ENCODE assay signal across 8 cellular contexts in the genomic region with DNA sequence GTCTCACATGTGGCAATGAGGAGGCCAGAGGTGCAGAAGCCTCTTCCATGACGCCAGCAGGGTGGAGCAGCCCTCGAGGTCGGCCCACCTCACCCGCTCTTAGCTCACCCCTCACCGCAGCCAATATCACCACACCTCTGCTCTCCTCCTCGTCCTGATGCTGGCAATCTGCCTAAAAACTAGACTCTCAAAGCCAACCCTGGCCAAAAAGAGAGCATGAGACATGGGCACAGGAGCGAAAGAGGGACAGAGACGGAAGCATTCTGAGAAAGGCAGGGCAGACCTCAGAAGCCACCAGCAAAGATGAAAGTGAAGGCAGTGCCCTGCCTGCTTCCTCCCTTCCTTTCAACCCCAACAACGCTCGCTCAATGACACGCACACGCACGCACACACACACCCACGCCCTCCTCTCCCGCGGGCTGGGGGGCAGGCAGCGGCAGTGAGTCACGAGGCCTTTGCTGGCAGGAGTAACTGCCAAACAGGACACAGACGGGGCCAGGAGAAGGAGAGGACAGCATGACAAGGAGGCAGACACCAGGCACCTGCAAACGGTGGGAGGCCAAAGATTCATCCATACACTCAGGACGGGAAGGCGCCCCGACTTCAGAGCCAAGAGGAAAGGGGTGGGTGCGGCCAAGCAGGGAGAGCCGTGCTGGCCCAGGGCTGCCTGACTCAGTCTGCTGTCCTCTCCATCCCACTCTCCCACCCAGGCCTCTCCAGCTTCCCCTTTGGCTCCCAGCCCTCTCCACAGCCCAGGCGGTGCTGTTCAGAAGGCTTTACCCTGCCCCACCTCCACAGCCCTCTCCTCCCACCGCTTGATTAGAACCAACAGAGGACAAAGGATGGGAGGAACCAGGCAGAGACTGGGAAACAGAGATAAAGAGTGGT. TPM values are rescaled to one million over a fixed set of nuclear protein-coding genes. Genes with fewer than 3 reads are reported as not detected.
DNase-seq lines count a peak whose midpoint lies in the region; ATAC-seq, FAIRE-seq and TF ChIP-seq lines count a peak whose summit lies in the region.

No MANE protein-coding gene starts in this region.

- peaks cover 37 to 65% (median 50%) of the 10 kb centered on the region in 3 donors for H3K4me1 ChIP-seq in skeletal muscle tissue (ENCODE audit: control insufficient read depth in 3 of 3, insufficient read depth in 3 of 3, low read length in 3 of 3)

- H3K27me3 ChIP-seq in skeletal muscle tissue (ENCODE audit: control insufficient read depth in 3 of 3, insufficient read depth in 3 of 3, low read length in 3 of 3), result peaks cover 0 to 21% (median 15%) of the 10 kb centered on the region in 3 donors

- no peak for TF ChIP-seq CTCF in D721Med (IDR thresholded peaks at IDR 0.05; ENCODE audit: insufficient read depth, missing control alignments)

- ATAC-seq in HG02763 (IDR thresholded peaks at IDR 0.05; ENCODE audit: unreplicated experiment) (no peak), GM18909 (IDR thresholded peaks at IDR 0.05; ENCODE audit: poor library complexity, unreplicated experiment) (no peak)

- H3K27ac ChIP-seq in skeletal muscle tissue (ENCODE audit: low read depth, low read length), result no peak overlapping the region

- FAIRE-seq in D721Med (lab: Jason Lieb, UNC), result no peak

- DNase-seq in Daoy (ENCODE audit: low read depth), result peak; percentile 86
- peak; percentile 64 to 72 for DNase-seq in activated CD4-positive, alpha-beta T cell treated with anti-CD3 and anti-CD28 coated beads for 24 hours (ENCODE audit: low read depth in 2 of 2)
- peak; percentile 97 for DNase-seq in central memory CD4-positive, alpha-beta T cell
- DNase-seq in NCI-H510A treated with DMSO at 0.1 percent for 48 hours (lab: John Stamatoyannopoulos, UW), result no peak
- DNase-seq in D721Med (ENCODE audit: insufficient read length, low spot score), result no peak

- no peaks in the 10 kb centered on the region for H3K9me3 ChIP-seq in skeletal muscle tissue (ENCODE audit: control insufficient read depth in 3 of 3, low read length in 3 of 3)

- peaks cover 2 to 3% (median 3%) of the 10 kb centered on the region in 3 donors for H3K36me3 ChIP-seq in skeletal muscle tissue (ENCODE audit: control insufficient read depth in 3 of 3, insufficient read depth in 3 of 3, low read length in 3 of 3)

- H3K4me3 ChIP-seq in skeletal muscle tissue (ENCODE audit: low read length in 3 of 3), result peak overlapping the region in 2 of 3 donors; percentile 35 to 51

- no peak overlapping the region for H3K9ac ChIP-seq in skeletal muscle tissue (ENCODE audit: low read depth in 1 of 3, low read length in 3 of 3)

RNA-seq across cellular contexts. Expression of gene IGSF9B, which starts 11.4 kb away (rescaled TPM):
- total RNA-seq in Daoy (2014; rRNA removed; shearing (Covaris generic)), result 1.0 and 1.3 TPM in 2 replicates
- 4.7 TPM for total RNA-seq in skeletal muscle tissue

Comparison
In these comparisons a context has a peak if more than half of its experiments do, and no peak if none do; other contexts are left out.
1. DNase-seq: peak in Daoy (single experiment), activated CD4-positive, alpha-beta T cell treated with anti-CD3 and anti-CD28 coated beads for 24 hours (2 of 2) and central memory CD4-positive, alpha-beta T cell (single experiment); none in NCI-H510A treated with DMSO at 0.1 percent for 48 hours (single experiment) and D721Med (single experiment).